In the genomic region with DNA sequence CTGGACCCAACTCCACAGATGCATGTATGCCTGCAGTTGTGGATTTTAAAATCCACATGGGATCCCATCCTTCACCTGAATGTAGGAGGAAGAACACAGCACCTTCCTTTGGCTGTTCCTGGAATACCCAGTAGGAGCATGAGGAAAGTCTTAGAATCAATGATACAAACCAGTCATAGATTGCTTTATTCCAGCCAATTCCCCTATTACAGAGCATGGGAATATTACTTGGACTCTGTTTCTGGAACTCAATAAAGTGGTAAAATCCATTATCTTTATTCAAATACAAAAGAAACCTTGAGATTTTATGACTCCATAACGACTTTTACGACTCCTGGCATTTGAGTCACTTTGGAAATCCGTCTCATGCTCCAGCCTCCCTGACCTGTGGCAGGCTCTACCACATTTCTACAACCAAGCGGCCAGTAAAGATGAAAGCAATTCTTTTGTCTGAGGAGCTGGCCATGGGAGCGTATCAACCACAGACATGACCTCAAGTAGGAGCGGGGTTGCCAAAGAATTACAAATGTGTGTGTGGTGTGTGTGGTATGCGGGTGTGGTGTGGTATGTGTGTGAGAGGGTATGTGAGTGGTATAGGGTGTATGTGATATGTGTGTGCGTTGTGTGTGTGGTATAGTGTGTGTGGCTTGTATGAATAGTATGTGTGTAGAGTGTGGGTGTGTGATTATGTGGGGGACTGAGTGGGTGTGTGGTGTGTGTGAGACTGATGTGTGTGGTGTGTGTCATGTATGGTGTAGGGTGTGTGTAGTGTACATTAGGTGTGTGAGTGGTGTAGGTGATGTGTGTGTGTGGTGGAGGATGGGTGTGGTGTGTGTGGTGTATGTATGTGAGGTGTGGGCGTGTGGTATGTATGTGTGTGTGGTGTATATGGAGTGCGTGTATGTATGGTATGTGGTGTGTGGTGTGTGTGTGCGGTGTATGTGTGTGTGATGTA, we compare ENCODE assay signal across 18 cellular contexts. TPM values are rescaled to one million over a fixed set of nuclear protein-coding genes. Genes with fewer than 3 reads are reported as not detected.
DNase-seq lines count a peak whose midpoint lies in the region; ATAC-seq, FAIRE-seq and TF ChIP-seq lines count a peak whose summit lies in the region.
"Had no signal": no experiment of that assay in that cellular context is flagged by ENCODE, and none has a peak within 500 bp of the region (broad histone marks: within the 10 kb centered on the region; RNA-seq: fewer than 3 reads in every experiment).

No MANE protein-coding gene starts in this region.

- H3K14ac ChIP-seq in IMR-90 (replicated peaks; ENCODE audit: low read depth, low read length): no peak overlapping the region

- no peaks in the 10 kb centered on the region for H3K79me1 ChIP-seq in IMR-90 (ENCODE audit: low read depth in 1 of 2, low read length in 2 of 2)

- H3K4ac ChIP-seq in IMR-90 (ENCODE audit: low read depth, low read length): no peak overlapping the region

- no peak for TF ChIP-seq POLR2A in IMR-90 (IDR thresholded peaks at IDR 0.05; ENCODE audit: low read depth, low read length)

- H3K56ac ChIP-seq in IMR-90 (ENCODE audit: extremely low read depth, insufficient read depth, low read length): no peak overlapping the region

- no peak overlapping the region for H3K27ac ChIP-seq in IMR-90 (ENCODE audit: insufficient read depth, low read length)
- H3K27ac ChIP-seq in epithelial cell of prostate: peak overlapping the region; percentile 64
- no peak overlapping the region for H3K27ac ChIP-seq in naive thymus-derived CD4-positive, alpha-beta T cell (ENCODE audit: low read depth, low read length)

- ATAC-seq in IMR-90 (ENCODE audit: low read depth) (no peak), GM18858 (IDR thresholded peaks at IDR 0.05; ENCODE audit: unreplicated experiment) (no peak), HG03045 (IDR thresholded peaks at IDR 0.05; ENCODE audit: unreplicated experiment) (no peak), HG03139 (IDR thresholded peaks at IDR 0.05; ENCODE audit: unreplicated experiment) (no peak)
- ATAC-seq in naive thymus-derived CD4-positive, alpha-beta T cell: peak; percentile 17

- H2BK5ac ChIP-seq in IMR-90 (ENCODE audit: low read depth, low read length, poor library complexity, severe bottlenecking): peak overlapping the region; percentile 78

- dilution Hi-C loops in IMR-90 (cut with HindIII; ENCODE audit: low sequenced_read_pairs, unreplicated experiment): no loop called here

- intact Hi-C loops in IMR-90 (cut with micrococcal nuclease): loop anchor here (10.0 kb wide), 1 partner anchor 74 kb away; no protein-coding TSS in a partner anchor
- intact Hi-C loops in naive thymus-derived CD4-positive, alpha-beta T cell (cut with micrococcal nuclease): no loop called here

- no peak overlapping the region for H2BK20ac ChIP-seq in IMR-90 (ENCODE audit: low read depth, low read length)

- H3K9me3 Mint-ChIP-seq in naive thymus-derived CD4-positive, alpha-beta T cell: no peaks in the 10 kb centered on the region
- H3K9me3 Mint-ChIP-seq: activated B cell treated with CpG ODN at 0.5 μM for 24 hours; activated naive CD4-positive, alpha-beta T cell treated with anti-CD3 and anti-CD28 coated beads, Interleukin-2, amount 50 U/mL, for 24 hours; memory B cell had no signal

- H2AK9ac ChIP-seq in IMR-90 (replicated peaks; ENCODE audit: low read depth, low read length, poor library complexity): peak overlapping the region; percentile 32

- H2AK5ac ChIP-seq in IMR-90 (ENCODE audit: low read depth, low read length): no peak overlapping the region

- peak overlapping the region; percentile 49 for H2AFZ ChIP-seq in IMR-90 (replicated peaks; ENCODE audit: low read length, poor library complexity)

- DNase-seq in BJ (ENCODE audit: low read depth) (peak; percentile 80), IMR-90 (no peak), epithelial cell of prostate (ENCODE audit: low read depth, low spot score) (peak; percentile 91), frontal cortex (ENCODE audit: low spot score in 2 of 2) (no peak)
- DNase-seq in naive thymus-derived CD4-positive, alpha-beta T cell: no peak
- DNase-seq: activated B cell treated with CpG ODN at 0.5 μM for 24 hours; activated CD8-positive, alpha-beta memory T cell treated with anti-CD3 and anti-CD28 coated beads, Interleukin-2, amount 50 U/mL, for 48 hours; erythroblast; hypothalamus; NCI-H1105 treated with DMSO at 0.1 percent for 48 hours; NCI-H2227 treated with DMSO at 0.1 percent for 48 hours had no signal

- no peak overlapping the region for H3K18ac ChIP-seq in IMR-90 (ENCODE audit: low read depth, low read length)

- peaks cover 5 to 10% (median 10%) of the 10 kb centered on the region in 7 donors for H3K4me1 Mint-ChIP-seq in naive thymus-derived CD4-positive, alpha-beta T cell

- H2BK120ac ChIP-seq in IMR-90 (ENCODE audit: low read depth, low read length): no peak overlapping the region

- H3K4me2 ChIP-seq in IMR-90 (ENCODE audit: low read depth, low read length): no peak overlapping the region

- no peak overlapping the region for H3K4me3 Mint-ChIP-seq in naive thymus-derived CD4-positive, alpha-beta T cell
- H3K4me3 Mint-ChIP-seq: activated B cell treated with CpG ODN at 0.5 μM for 24 hours; activated naive CD4-positive, alpha-beta T cell treated with anti-CD3 and anti-CD28 coated beads, Interleukin-2, amount 50 U/mL, for 24 hours; central memory CD8-positive, alpha-beta T cell; memory B cell had no signal

- TF ChIP-seq RAD21 in IMR-90 (IDR thresholded peaks at IDR 0.05; ENCODE audit: low read length): no peak

- no peaks in the 10 kb centered on the region for H3K9me1 ChIP-seq in IMR-90 (ENCODE audit: insufficient read depth, low read length)

- 90 to 100% methylated on average over 2 to 3 of the region's 11 CpGs for WGBS in IMR-90 (ENCODE audit: extremely low coverage in 2 of 2, insufficient read length in 1 of 2), 2 experiments

- no peak for TF ChIP-seq CTCF in BJ (IDR thresholded peaks at IDR 0.05; ENCODE audit: insufficient read depth, low read depth, low read length)
- no peak for TF ChIP-seq CTCF in IMR-90 (conservative IDR thresholded peaks at IDR 0.05; ENCODE audit: low read depth, low read length)

- no peak overlapping the region for H4K91ac ChIP-seq in IMR-90 (ENCODE audit: insufficient read depth, low read depth, low read length)

- CTCF ChIA-PET in BJ (lab: Yijun Ruan, JAX): no interaction called here
- CTCF ChIA-PET in IMR-90 (lab: Yijun Ruan, JAX): no interaction called here
- CTCF ChIA-PET in naive thymus-derived CD4-positive, alpha-beta T cell (lab: Charles Lee): no interaction called here

- no peaks in the 10 kb centered on the region for H3K36me3 Mint-ChIP-seq in naive thymus-derived CD4-positive, alpha-beta T cell
- H3K36me3 Mint-ChIP-seq: activated naive CD4-positive, alpha-beta T cell treated with anti-CD3 and anti-CD28 coated beads, Interleukin-2, amount 50 U/mL, for 24 hours; memory B cell had no signal

- H3K36me3 ChIP-seq in BJ (ENCODE audit: control insufficient read depth, insufficient read depth, low read length) (no peaks in the 10 kb centered on the region), IMR-90 (ENCODE audit: control insufficient read depth, insufficient read depth, low read length) (no peaks in the 10 kb centered on the region)
- H3K36me3 ChIP-seq in naive thymus-derived CD4-positive, alpha-beta T cell (ENCODE audit: control insufficient read depth in 2 of 3, insufficient read depth in 3 of 3, low read length in 3 of 3): no peaks in the 10 kb centered on the region

- H3K27me3 ChIP-seq in BJ (ENCODE audit: control insufficient read depth, insufficient read depth, low read length) (no peaks in the 10 kb centered on the region), IMR-90 (ENCODE audit: control insufficient read depth, insufficient read depth, low read length) (no peaks in the 10 kb centered on the region)
- H3K27me3 ChIP-seq in naive thymus-derived CD4-positive, alpha-beta T cell (ENCODE audit: control insufficient read depth in 2 of 2, insufficient read depth in 2 of 2, low read length in 2 of 2): no peaks in the 10 kb centered on the region

- no peak overlapping the region for H3K23ac ChIP-seq in IMR-90 (ENCODE audit: low read depth, low read length)

- H4K20me1 ChIP-seq in IMR-90 (ENCODE audit: insufficient read depth, low read length): no peaks in the 10 kb centered on the region

- no peak overlapping the region for H3K9ac ChIP-seq in IMR-90 (ENCODE audit: low read depth, low read length)

- no peak overlapping the region for H4K8ac ChIP-seq in IMR-90 (ENCODE audit: low read depth in 2 of 2, low read length in 2 of 2)

- H3K27ac Mint-ChIP-seq in naive thymus-derived CD4-positive, alpha-beta T cell: no peak overlapping the region
- H3K27ac Mint-ChIP-seq: activated B cell treated with CpG ODN at 0.5 μM for 24 hours; activated naive CD4-positive, alpha-beta T cell treated with anti-CD3 and anti-CD28 coated beads, Interleukin-2, amount 50 U/mL, for 24 hours; memory B cell had no signal

- in situ Hi-C loops in IMR-90 (cut with MboI; ENCODE audit: low sequenced_read_pairs): no loop called here

- no peak overlapping the region for H2BK15ac ChIP-seq in IMR-90 (ENCODE audit: low read depth, low read length)

- peaks cover 8% of the 10 kb centered on the region for H3K9me3 ChIP-seq in IMR-90 (ENCODE audit: control insufficient read depth, insufficient read depth, low read length)
- H3K9me3 ChIP-seq in naive thymus-derived CD4-positive, alpha-beta T cell (ENCODE audit: control insufficient read depth in 2 of 3, low read length in 3 of 3): no peaks in the 10 kb centered on the region

- no peaks in the 10 kb centered on the region for H3K27me3 Mint-ChIP-seq in naive thymus-derived CD4-positive, alpha-beta T cell
- H3K27me3 Mint-ChIP-seq: activated B cell treated with CpG ODN at 0.5 μM for 24 hours; activated naive CD4-positive, alpha-beta T cell treated with anti-CD3 and anti-CD28 coated beads, Interleukin-2, amount 50 U/mL, for 24 hours; central memory CD8-positive, alpha-beta T cell had no signal

- H3K4me1 ChIP-seq in IMR-90 (ENCODE audit: control insufficient read depth, insufficient read depth, low read length): no peaks in the 10 kb centered on the region
- H3K4me1 ChIP-seq in naive thymus-derived CD4-positive, alpha-beta T cell (ENCODE audit: control insufficient read depth in 2 of 2, insufficient read depth in 2 of 2, low read length in 2 of 2): peaks cover 0 to 2% of the 10 kb centered on the region in 2 donors

- BruUV-seq in IMR-90 (replicated peaks; lab: Mats Ljungman, UMichigan): no TSS peak

- H4K5ac ChIP-seq in IMR-90 (ENCODE audit: low read depth, low read length): no peak overlapping the region

- H3K4me3 ChIP-seq in BJ (ENCODE audit: low read depth, low read length) (no peak overlapping the region), IMR-90 (ENCODE audit: insufficient read depth, low read depth, low read length) (no peak overlapping the region)
- H3K4me3 ChIP-seq in naive thymus-derived CD4-positive, alpha-beta T cell (ENCODE audit: low read length): no peak overlapping the region

- POLR2A ChIA-PET in BJ (lab: Charles Lee): no interaction called here
- POLR2A ChIA-PET in IMR-90 (lab: Charles Lee; ENCODE audit: unreplicated experiment): no interaction called here
- POLR2A ChIA-PET in naive thymus-derived CD4-positive, alpha-beta T cell (lab: Charles Lee): no interaction called here

- FAIRE-seq in frontal cortex (lab: Jason Lieb, UNC): no peak

RNA-seq across cellular contexts. Expression of a gene that starts 40.0 kb away (rescaled TPM):
- polyA plus RNA-seq in BJ (2011; rRNA removed) (39.6 and 67.4 TPM in 2 replicates), IMR-90 (2012; rRNA removed) (4.0 and 5.3 TPM in 2 replicates)
- polyA minus RNA-seq in BJ (2011; rRNA and poly(A)+ RNA removed): 26.9 and 29.3 TPM in 2 replicates
- total RNA-seq in IMR-90 (2012; rRNA removed) (9.1 and 10.6 TPM in 2 replicates), frontal cortex (40.4 TPM)
- 2.3 and 2.8 TPM in 2 replicates for polyA plus RNA-seq in IMR-90 (2012; cell fraction: cytosol; rRNA removed)
- polyA plus RNA-seq in IMR-90 (2012; cell fraction: nucleus; rRNA removed; ENCODE audit: low replicate concordance): 2.0 and 6.0 TPM in 2 replicates
- 1 to 10 TPM in 3 of 5 experiments, under 1 TPM in 2; 0.59 to 6.8 (median 1.1) TPM for total RNA-seq in naive thymus-derived CD4-positive, alpha-beta T cell
- under 1 TPM; 0.83 to 0.90 TPM for polyA plus RNA-seq in naive thymus-derived CD4-positive, alpha-beta T cell
- total RNA-seq: OCI-LY7 had no signal

Comparison
In these comparisons a context has a peak if more than half of its experiments do, and no peak if none do; other contexts are left out.
1. DNase-seq: peak in BJ (single experiment) and epithelial cell of prostate (single experiment); none in IMR-90 (single experiment), naive thymus-derived CD4-positive, alpha-beta T cell (0 of 9) and frontal cortex (0 of 2).